ENCODE assay signal across 1 cellular context in genomic region chr15:101008158-101009139, GRCh38.
TF ChIP-seq lines count a peak whose summit lies in the region.

No MANE protein-coding gene starts in this region.

TF ChIP-seq in K562, 482 proteins besides CTCF, POLR2A, EP300 and RAD21 (continued from another document and continues in another):
- TF ChIP-seq RBFOX2 (IDR thresholded peaks at IDR 0.05; ENCODE audit: low read depth, low read length) (peak; percentile 78), MAZ (CRISPR knock-in tag; conservative IDR thresholded peaks at IDR 0.05 in 1 of 2, IDR thresholded peaks at IDR 0.05 in 1 of 2) (peak; percentile 54; a peak in 3 of 4 replicates), ZNF77 (CRISPR knock-in tag; IDR thresholded peaks at IDR 0.05) (no peak), ZBTB49 (CRISPR knock-in tag; IDR thresholded peaks at IDR 0.05; ENCODE audit: borderline replicate concordance) (no peak), SMC3 (conservative IDR thresholded peaks at IDR 0.05; ENCODE audit: insufficient read depth, low read depth, low read length) (peak; percentile 56), HDAC2 (IDR thresholded peaks at IDR 0.05) (0 out of 2 replicates have a peak, but pooled peaks have one; percentile 29), ZNF717 (CRISPR knock-in tag; IDR thresholded peaks at IDR 0.05) (no peak), FOXA3 (CRISPR knock-in tag; conservative IDR thresholded peaks at IDR 0.05 in 1 of 2, IDR thresholded peaks at IDR 0.05 in 1 of 2) (no peak), E2F1 (CRISPR knock-in tag; IDR thresholded peaks at IDR 0.05) (peak; percentile 73; the same call in 1 of the 2 replicates), MGA (IDR thresholded peaks at IDR 0.05) (peak; percentile 37; the same call in 1 of the 2 replicates), ATF7 (IDR thresholded peaks at IDR 0.05) (peak; percentile 62), ZNF274 (IDR thresholded peaks at IDR 0.05; ENCODE audit: borderline replicate concordance, low read depth, low read length) (no peak), ZBTB33 (CRISPR knock-in tag; IDR thresholded peaks at IDR 0.05) (peak; percentile 53; the same call in 1 of the 2 replicates), ZC3H11A (IDR thresholded peaks at IDR 0.05; ENCODE audit: low read depth, low read length) (0 out of 2 replicates have a peak, but pooled peaks have one; percentile 17), HMGN3 (IDR thresholded peaks at IDR 0.05; ENCODE audit: borderline replicate concordance, extremely low read depth, insufficient read length, low read depth, low read length) (peak; percentile 89), NRF1 (conservative IDR thresholded peaks at IDR 0.05 in 1 of 2, IDR thresholded peaks at IDR 0.05 in 1 of 2) (peak; percentile 14 to 43; a peak in 2 of 4 replicates), ZBTB17 (CRISPR knock-in tag; IDR thresholded peaks at IDR 0.05) (0 out of 2 replicates have a peak, but pooled peaks have one; percentile 45), NCOA2 (IDR thresholded peaks at IDR 0.05; ENCODE audit: partially characterized antibody in 2 of 2) (no peak), SRSF3 (IDR thresholded peaks at IDR 0.05; ENCODE audit: insufficient read depth, low read length) (no peak), MYC (IDR thresholded peaks at IDR 0.05; ENCODE audit: low read depth, low read length) (peak; percentile 47; the same call in 1 of the 2 replicates), MYC (CRISPR knock-in tag; IDR thresholded peaks at IDR 0.05; ENCODE audit: borderline replicate concordance, low read depth) (no peak), REST (CRISPR knock-in tag; IDR thresholded peaks at IDR 0.05; ENCODE audit: low read depth) (0 out of 2 replicates have a peak, but pooled peaks have one; percentile 69), RB1 (IDR thresholded peaks at IDR 0.05; ENCODE audit: low read depth) (peak; percentile 76; the same call in 1 of the 2 replicates), ZNF766 (CRISPR knock-in tag; conservative IDR thresholded peaks at IDR 0.05) (peak; percentile 62), NFIC (IDR thresholded peaks at IDR 0.05) (peak; percentile 14; the same call in 1 of the 2 replicates), AFF4 (CRISPR knock-in tag; IDR thresholded peaks at IDR 0.05) (0 out of 2 replicates have a peak, but pooled peaks have one; percentile 42), TCFL5 (CRISPR knock-in tag; conservative IDR thresholded peaks at IDR 0.05) (no peak), PHF21A (IDR thresholded peaks at IDR 0.05; ENCODE audit: borderline replicate concordance, low read depth) (0 out of 2 replicates have a peak, but pooled peaks have one; percentile 31), ZNF175 (CRISPR knock-in tag; IDR thresholded peaks at IDR 0.05; ENCODE audit: low read depth) (0 out of 2 replicates have a peak, but pooled peaks have one; percentile 64), TCF3 (CRISPR knock-in tag; IDR thresholded peaks at IDR 0.05) (peak; percentile 75)
